ENCODE assay signal across 23 cellular contexts in the genomic region with DNA sequence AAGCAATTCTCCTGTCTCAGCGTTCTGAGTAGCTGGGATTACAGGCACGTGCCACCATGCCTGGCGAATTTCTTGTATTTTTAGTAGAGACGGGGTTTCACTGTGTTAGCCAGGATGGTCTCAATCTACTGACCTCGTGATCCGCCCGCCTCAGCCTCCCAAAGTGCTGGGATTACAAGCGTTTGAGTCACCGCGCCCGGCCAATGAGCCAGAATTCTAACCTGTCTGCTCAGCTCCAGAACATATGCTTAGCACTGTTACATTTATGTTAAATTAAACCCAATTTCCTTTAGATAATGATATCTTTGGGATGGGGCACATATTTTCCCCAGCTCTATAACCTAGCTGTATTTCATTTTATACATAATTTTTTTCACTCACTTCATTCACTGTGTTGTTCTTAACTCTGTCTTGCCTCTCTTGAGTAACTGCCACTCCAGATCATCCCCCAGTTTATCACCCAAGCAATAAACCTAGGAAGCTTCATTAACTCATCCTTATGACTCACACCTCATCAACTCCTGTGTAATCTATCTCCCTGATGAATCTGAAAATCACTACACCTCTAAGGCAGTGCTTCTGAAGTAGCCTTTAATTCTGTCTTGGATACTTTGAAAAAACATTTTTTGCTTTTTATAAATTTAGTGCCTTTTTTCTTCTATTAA.
"Had no signal": no experiment of that assay in that cellular context is flagged by ENCODE, and none has a peak within 500 bp of the region (broad histone marks: within the 10 kb centered on the region; RNA-seq: fewer than 3 reads in every experiment).

No MANE protein-coding gene starts in this region.

- H3K27me3 ChIP-seq: gastrocnemius medialis, neural progenitor cell, pancreas, spleen, testis, tibial nerve, upper lobe of right lung, vagina had no signal

- H3K27me3 Mint-ChIP-seq: progenitor cell of endocrine pancreas; stimulated activated naive B cell treated with anti-CD40 and anti-IgM and Interleukin-4, amounts not matched to agents 10 μg/mL and 1 μg/mL and 100 μg/mL, for 72 hours; stimulated activated naive CD8-positive, alpha-beta T cell treated with anti-CD3 and anti-CD28 coated beads, Interleukin-15, amount 100 ng/mL, for 72 hours had no signal

- H3K27ac Mint-ChIP-seq: endodermal cell; natural killer cell; neural progenitor cell; progenitor cell of endocrine pancreas; stimulated activated naive B cell treated with anti-CD40 and anti-IgM and Interleukin-4, amounts not matched to agents 10 μg/mL and 1 μg/mL and 100 μg/mL, for 72 hours had no signal

- DNase-seq: effector CD4-positive, alpha-beta T cell; endodermal cell; gastrocnemius medialis; glutamatergic neuron; mammary epithelial cell; mucosa of descending colon; natural killer cell; nucleus accumbens; pancreas; retina; spleen; stimulated activated CD4-positive, alpha-beta T cell treated with anti-CD3 and anti-CD28 coated beads, Interleukin-15, amount 100 ng/mL, for 24 hours; stimulated activated CD4-positive, alpha-beta T cell treated with anti-CD3 and anti-CD28 coated beads, Interleukin-1b, Interleukin-23, amount 100 ng/mL, for 48 hours; stimulated activated CD4-positive, alpha-beta T cell treated with anti-CD3 and anti-CD28 coated beads, Interleukin-4, amount 100 ng/mL, for 4 hours; stimulated activated naive B cell treated with anti-CD40 and anti-IgM and Interleukin-4, amounts not matched to agents 10 μg/mL and 1 μg/mL and 100 μg/mL, for 72 hours; stimulated activated naive CD8-positive, alpha-beta T cell treated with anti-CD3 and anti-CD28 coated beads, Interleukin-15, amount 100 ng/mL, for 72 hours; testis; upper lobe of right lung had no signal

- H3K4me3 ChIP-seq: coronary artery, gastrocnemius medialis, mucosa of descending colon, neural progenitor cell, pancreas, spleen, testis, tibial nerve, upper lobe of right lung, vagina had no signal

- H3K9me3 ChIP-seq: gastrocnemius medialis, mucosa of descending colon, pancreas, testis, upper lobe of right lung, vagina had no signal

- H3K4me1 Mint-ChIP-seq: endodermal cell; natural killer cell; stimulated activated naive B cell treated with anti-CD40 and anti-IgM and Interleukin-4, amounts not matched to agents 10 μg/mL and 1 μg/mL and 100 μg/mL, for 72 hours; stimulated activated naive CD8-positive, alpha-beta T cell treated with anti-CD3 and anti-CD28 coated beads, Interleukin-15, amount 100 ng/mL, for 72 hours had no signal

- H3K36me3 ChIP-seq: gastrocnemius medialis, neural progenitor cell, pancreas, spleen, tibial nerve, upper lobe of right lung, vagina had no signal

- H3K27ac ChIP-seq: coronary artery, gastrocnemius medialis, neural progenitor cell, pancreas, spleen, testis, tibial nerve, upper lobe of right lung, vagina had no signal

- H3K4me3 Mint-ChIP-seq: endodermal cell; natural killer cell; neural progenitor cell; stimulated activated naive B cell treated with anti-CD40 and anti-IgM and Interleukin-4, amounts not matched to agents 10 μg/mL and 1 μg/mL and 100 μg/mL, for 72 hours; stimulated activated naive CD8-positive, alpha-beta T cell treated with anti-CD3 and anti-CD28 coated beads, Interleukin-15, amount 100 ng/mL, for 72 hours had no signal

- H3K36me3 Mint-ChIP-seq: neural progenitor cell; stimulated activated naive B cell treated with anti-CD40 and anti-IgM and Interleukin-4, amounts not matched to agents 10 μg/mL and 1 μg/mL and 100 μg/mL, for 72 hours had no signal

- H3K4me1 ChIP-seq: gastrocnemius medialis, neural progenitor cell, pancreas, spleen, testis, tibial nerve, upper lobe of right lung, vagina had no signal
